In the genomic region with DNA sequence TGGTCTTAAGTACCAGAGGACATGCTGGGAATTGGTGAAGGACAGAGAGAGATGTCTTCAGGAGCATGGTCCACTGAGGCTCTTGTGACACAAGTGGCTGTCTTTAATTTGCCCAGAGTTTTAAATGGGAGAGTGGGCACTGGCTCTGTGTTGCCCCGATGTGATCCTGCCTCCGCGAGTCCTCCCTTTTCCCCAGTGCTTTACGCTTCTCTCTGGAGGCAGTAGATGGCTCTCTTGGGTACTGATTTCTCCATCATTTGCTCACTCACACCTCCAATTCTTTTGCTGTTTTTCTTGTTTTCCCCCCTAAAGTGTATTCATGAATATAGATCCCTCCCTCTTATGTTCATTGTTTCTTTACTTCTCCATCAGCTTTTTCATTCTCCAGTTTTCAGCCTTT, we compare ENCODE assay signal across 20 cellular contexts.
DNase-seq lines count a peak whose midpoint lies in the region; ATAC-seq, FAIRE-seq and TF ChIP-seq lines count a peak whose summit lies in the region.
"Had no signal": no experiment of that assay in that cellular context is flagged by ENCODE, and none has a peak within 500 bp of the region (broad histone marks: within the 10 kb centered on the region; RNA-seq: fewer than 3 reads in every experiment).

No MANE protein-coding gene starts in this region.

- no peak overlapping the region for H2BK20ac ChIP-seq in H1 (ENCODE audit: low read length)

- no peak overlapping the region for H3K56ac ChIP-seq in H1 (replicated peaks; ENCODE audit: insufficient read length, low read depth, low read length)

- no peaks in the 10 kb centered on the region for H3K9me2 ChIP-seq in GM23248 (ENCODE audit: insufficient read depth)
- H3K9me2 ChIP-seq in HCT116 (ENCODE audit: insufficient read depth) = no peaks in the 10 kb centered on the region

- H3K27me3 Mint-ChIP-seq in MCF 10A (ENCODE audit: insufficient read depth, unreplicated experiment) = peaks cover 60% of the 10 kb centered on the region

- no peak overlapping the region for H3K27ac ChIP-seq in A549
- H3K27ac ChIP-seq in GM23248 = no peak overlapping the region
- H3K27ac ChIP-seq in HCT116 (ENCODE audit: low read depth, low read length) = no peak overlapping the region
- H3K27ac ChIP-seq in H1 (ENCODE audit: low read depth, low read length) = no peak overlapping the region
- H3K27ac ChIP-seq in heart left ventricle = no peak overlapping the region
- no peak overlapping the region for H3K27ac ChIP-seq in Peyer's patch
- H3K27ac ChIP-seq: BLaER1, C4-2B had no signal

- H3K18ac ChIP-seq in H1 (ENCODE audit: extremely low read depth, low read length) = no peak overlapping the region

- no peak overlapping the region for H3K23ac ChIP-seq in H1 (ENCODE audit: insufficient read length)

- no peak overlapping the region for H3K4ac ChIP-seq in H1 (replicated peaks; ENCODE audit: insufficient read length, low read depth, low read length)

- TF ChIP-seq CTCF in A549 (IDR thresholded peaks at IDR 0.05) (peak; percentile 15; the same call in 1 of the 3 replicates), HCT116 (IDR thresholded peaks at IDR 0.05 in 2 of 3, conservative IDR thresholded peaks at IDR 0.05 in 1 of 3; ENCODE audit: borderline replicate concordance in 1 of 3, insufficient read depth in 1 of 3, low read depth in 2 of 3, low read length in 2 of 3) (0 out of 6 replicates have a peak, but pooled peaks of 1 of the 3 experiments have one; percentile 4), H1 (IDR thresholded peaks at IDR 0.05; ENCODE audit: control extremely low read depth in 1 of 3, insufficient read depth in 1 of 3, low read depth in 1 of 3, low read length in 3 of 3) (peak in 1 of 3 experiments; percentile 15; a peak in 2 of 4 replicates), heart left ventricle (IDR thresholded peaks at IDR 0.05) (no peak), Peyer's patch (IDR thresholded peaks at IDR 0.05) (no peak), MCF 10A (IDR thresholded peaks at IDR 0.05; ENCODE audit: unreplicated experiment) (no peak)

- no peak overlapping the region for H2BK120ac ChIP-seq in H1 (replicated peaks; ENCODE audit: low read depth, low read length)

- RAD21 ChIA-PET in HCT116 (lab: Charles Lee; ENCODE audit: low non-redundant PET in 1 of 2, low total read pairs in 2 of 2, uncharacterized antibody in 2 of 2, unreplicated experiment in 2 of 2) = no interaction called here

- no peaks in the 10 kb centered on the region for H3K9me3 ChIP-seq in A549
- H3K9me3 ChIP-seq in GM23248 (ENCODE audit: low read depth) = no peaks in the 10 kb centered on the region
- no peaks in the 10 kb centered on the region for H3K9me3 ChIP-seq in HCT116 (ENCODE audit: control insufficient read depth in 1 of 2, insufficient read depth in 1 of 2, low read depth in 1 of 2, low read length in 2 of 2)
- H3K9me3 ChIP-seq in H1 (ENCODE audit: insufficient read depth in 2 of 2, low read depth in 1 of 2, low read length in 1 of 2) = no peaks in the 10 kb centered on the region
- no peaks in the 10 kb centered on the region for H3K9me3 ChIP-seq in heart left ventricle
- H3K9me3 ChIP-seq in Peyer's patch = no peaks in the 10 kb centered on the region
- H3K9me3 ChIP-seq: Caco-2, HAP-1 had no signal

- H3K4me1 ChIP-seq in A549 (no peaks in the 10 kb centered on the region), GM23248 (ENCODE audit: insufficient read depth) (no peaks in the 10 kb centered on the region), HCT116 (ENCODE audit: control insufficient read depth in 1 of 2, insufficient read depth in 2 of 2, low read length in 2 of 2) (no peaks in the 10 kb centered on the region), H1 (replicated peaks in 1 of 4; ENCODE audit: control insufficient read depth in 3 of 4, insufficient read depth in 4 of 4, low read length in 3 of 4) (no peaks in the 10 kb centered on the region), heart left ventricle (no peaks in the 10 kb centered on the region), Peyer's patch (no peaks in the 10 kb centered on the region)
- H3K4me1 ChIP-seq: HAP-1 had no signal

- 49% methylated on average over 4 of the region's 4 CpGs for WGBS in A549 (ENCODE audit: missing lambda C conversion rate)
- 48 to 51% methylated on average over 4 of the region's 4 CpGs for WGBS in GM23248 (ENCODE audit: low coverage in 1 of 2, low lambda C conversion rate in 2 of 2, missing lambda C conversion rate in 2 of 2), 2 experiments
- 93% methylated on average over 4 of the region's 4 CpGs; no CpG with 5 or more reads in 1 of the 2 experiments for WGBS in H1 (ENCODE audit: extremely low coverage in 1 of 2, insufficient coverage in 1 of 2, insufficient read length in 1 of 2, insufficient replicate concordance in 2 of 2, low coverage in 1 of 2, low lambda C conversion rate in 2 of 2, missing lambda C conversion rate in 1 of 2), 2 experiments
- 82 to 92% (median 89%) methylated on average over 4 of the region's 4 CpGs for WGBS in heart left ventricle, 4 donors

- no peak overlapping the region for H4K8ac ChIP-seq in H1 (ENCODE audit: extremely low read depth, insufficient read depth, low read length)

- intact Hi-C loops in HCT116 (cut with micrococcal nuclease) = no loop called here
- intact Hi-C loops in heart left ventricle (cut with DNase I) = loop anchor here in 7 of 10 donors (10.0 kb wide), 5 partner anchors 264 to 894 kb away; no protein-coding TSS in a partner anchor
- intact Hi-C loops in MCF 10A (cut with micrococcal nuclease) = loop anchor here (10.0 kb wide), 2 partner anchors 74 to 594 kb away; no protein-coding TSS in a partner anchor

- H3K36me3 ChIP-seq in GM23248 (ENCODE audit: low read depth) (no peaks in the 10 kb centered on the region), HCT116 (ENCODE audit: control insufficient read depth in 1 of 2, insufficient read depth in 2 of 2, low read length in 2 of 2) (no peaks in the 10 kb centered on the region), H1 (ENCODE audit: control insufficient read depth in 2 of 4, insufficient read depth in 4 of 4, low read length in 3 of 4) (no peaks in the 10 kb centered on the region), heart left ventricle (no peaks in the 10 kb centered on the region), Peyer's patch (no peaks in the 10 kb centered on the region)
- H3K36me3 ChIP-seq: BLaER1, HAP-1 had no signal

- H3K9me3 Mint-ChIP-seq in MCF 10A (ENCODE audit: unreplicated experiment) = no peaks in the 10 kb centered on the region
- H3K9me3 Mint-ChIP-seq: CD8-positive, alpha-beta T cell had no signal

- ATAC-seq in A549 = peak in 1 of 2 experiments; percentile 62; a peak in 2 of 6 replicates
- ATAC-seq in HCT116 = no peak
- ATAC-seq in heart left ventricle = no peak
- ATAC-seq: CD8-positive, alpha-beta T cell had no signal

- H3K4me2 ChIP-seq in A549 (no peak overlapping the region), GM23248 (ENCODE audit: unreplicated experiment) (no peak overlapping the region), HCT116 (ENCODE audit: low read length) (no peak overlapping the region), H1 (ENCODE audit: insufficient read depth in 1 of 2, low read depth in 2 of 2, low read length in 2 of 2) (no peak overlapping the region)
- H3K4me2 ChIP-seq: BLaER1 had no signal

- no peak overlapping the region; the same call in 1 of the 2 replicates for H2BK12ac ChIP-seq in H1 (ENCODE audit: low read depth, low read length)

- H3F3A ChIP-seq in GM23248 (ENCODE audit: insufficient read depth) = no peaks in the 10 kb centered on the region

- no peak overlapping the region for H2BK5ac ChIP-seq in H1 (ENCODE audit: low read depth, low read length)

- no peak overlapping the region for H3K14ac ChIP-seq in H1 (ENCODE audit: insufficient read length)

- peak; percentile 21 to 32; a peak in 2 of 5 replicates for TF ChIP-seq RAD21 in A549 (conservative IDR thresholded peaks at IDR 0.05 in 1 of 2, IDR thresholded peaks at IDR 0.05 in 1 of 2)
- TF ChIP-seq RAD21 in HCT116 (IDR thresholded peaks at IDR 0.05; ENCODE audit: low read depth) = peak; percentile 35; the same call in 1 of the 2 replicates
- peak; percentile 28 to 39; a peak in 3 of 4 replicates for TF ChIP-seq RAD21 in H1 (IDR thresholded peaks at IDR 0.05 in 1 of 2, conservative IDR thresholded peaks at IDR 0.05 in 1 of 2; ENCODE audit: low read depth in 2 of 2, low read length in 2 of 2)

- no peaks in the 10 kb centered on the region for H3K36me3 Mint-ChIP-seq in MCF 10A (ENCODE audit: insufficient read depth, unreplicated experiment)
- H3K36me3 Mint-ChIP-seq: CD4-positive, CD25-positive, alpha-beta regulatory T cell; CD8-positive, alpha-beta T cell had no signal

- DNase-seq in A549 (ENCODE audit: low read depth in 1 of 2, low spot score in 1 of 2) (no peak), GM23248 (peak; percentile 11), HCT116 (ENCODE audit: low read depth, low spot score) (no peak), H1 (ENCODE audit: low read depth in 1 of 2, low spot score in 2 of 2) (no peak), heart left ventricle (no peak), Peyer's patch (no peak), MCF 10A (ENCODE audit: unreplicated experiment) (no peak), putamen (ENCODE audit: low spot score) (no peak)
- DNase-seq: Caco-2; CD4-positive, CD25-positive, alpha-beta regulatory T cell; CD8-positive, alpha-beta T cell; DMS153; DND-41 had no signal

- H4K5ac ChIP-seq in H1 (ENCODE audit: insufficient read length, low read depth, low read length) = no peak overlapping the region

- H2BK15ac ChIP-seq in H1 (ENCODE audit: low read length) = no peak overlapping the region

- POLR2A ChIA-PET in A549 (lab: Yijun Ruan, JAX) (interaction anchor here (0.6 kb wide), 1 partner anchor 10 kb away, joined by 3 read pairs; no protein-coding TSS in a partner anchor), HCT116 (lab: Charles Lee) (no interaction called here), H1 (lab: Charles Lee; ENCODE audit: partially characterized antibody) (interaction anchor here (1.4 kb wide), 1 partner anchor 14 kb away, joined by 4 read pairs; no protein-coding TSS in a partner anchor), MCF 10A (lab: Yijun Ruan, JAX) (interaction anchor here (0.6 kb wide), 1 partner anchor 1844 kb away, joined by 4 read pairs; no protein-coding TSS in a partner anchor)

- H3K27me3 ChIP-seq in GM23248 (replicated peaks; ENCODE audit: insufficient read depth) (peaks cover 21% of the 10 kb centered on the region; the same call in 1 of the 2 replicates), HCT116 (ENCODE audit: insufficient read depth, low read length) (no peaks in the 10 kb centered on the region), H1 (replicated peaks in 1 of 4; ENCODE audit: control insufficient read depth in 3 of 4, extremely low read depth in 1 of 4, insufficient read depth in 3 of 4, low read length in 3 of 4) (no peaks in the 10 kb centered on the region; a peak in 2 of 7 replicates), heart left ventricle (peaks cover 0 to 17% (median 0%) of the 10 kb centered on the region in 9 donors), Peyer's patch (no peaks in the 10 kb centered on the region)
- H3K27me3 ChIP-seq: BLaER1 had no signal

- H3K27ac Mint-ChIP-seq in MCF 10A (ENCODE audit: low read depth, unreplicated experiment) = no peak overlapping the region
- H3K27ac Mint-ChIP-seq: B cell; CD4-positive, CD25-positive, alpha-beta regulatory T cell; CD8-positive, alpha-beta T cell had no signal

- H3K4me1 Mint-ChIP-seq in MCF 10A (ENCODE audit: insufficient read depth, unreplicated experiment) = no peaks in the 10 kb centered on the region
- H3K4me1 Mint-ChIP-seq: B cell; CD4-positive, CD25-positive, alpha-beta regulatory T cell had no signal

- CTCF ChIA-PET in A549 (lab: Yijun Ruan, JAX) (interaction anchor here (0.9 to 10.4 kb wide), 5 partner anchors 7 to 896 kb away, joined by 3 to 70 read pairs (median 8); no protein-coding TSS in a partner anchor), HCT116 (lab: Charles Lee) (interaction anchor here (1.1 to 1.7 kb wide), 2 partner anchors 7 to 711 kb away, joined by 4 read pairs; no protein-coding TSS in a partner anchor), H1 (lab: Charles Lee; ENCODE audit: partially characterized antibody) (interaction anchor here (0.6 to 4.3 kb wide), 6 partner anchors 14 to 566 kb away, joined by 3 to 30 read pairs (median 3); no protein-coding TSS in a partner anchor), MCF 10A (lab: Yijun Ruan, JAX) (interaction anchor here (0.6 to 3.8 kb wide), 6 partner anchors 14 to 896 kb away, joined by 3 to 22 read pairs (median 4); no protein-coding TSS in a partner anchor)

- no peaks in the 10 kb centered on the region for H3K79me1 ChIP-seq in H1 (ENCODE audit: low read depth, low read length)

- H3K4me3 Mint-ChIP-seq in MCF 10A (ENCODE audit: unreplicated experiment) = no peak overlapping the region
- H3K4me3 Mint-ChIP-seq: B cell; CD4-positive, CD25-positive, alpha-beta regulatory T cell; CD8-positive, alpha-beta T cell had no signal

- H2AFZ ChIP-seq in GM23248 (no peak overlapping the region), HCT116 (ENCODE audit: low read depth, low read length, poor library complexity, severe bottlenecking) (no peak overlapping the region), H1 (ENCODE audit: low read length) (no peak overlapping the region)

- no peak for TF ChIP-seq EP300 in A549 (IDR thresholded peaks at IDR 0.05)
- TF ChIP-seq EP300 in H1 (IDR thresholded peaks at IDR 0.05; ENCODE audit: borderline replicate concordance in 1 of 2, low read depth in 2 of 2, low read length in 2 of 2) = no peak

- H4K91ac ChIP-seq in H1 (replicated peaks; ENCODE audit: insufficient read length, low read length) = no peak overlapping the region

- BruUV-seq in HCT116 (replicated peaks; lab: Mats Ljungman, UMichigan) = no TSS peak
- BruUV-seq in MCF 10A (replicated peaks; lab: Mats Ljungman, UMichigan) = no TSS peak

- FAIRE-seq in A549 (lab: Jason Lieb, UNC) (no peak), H1 (lab: Jason Lieb, UNC) (no peak)
- FAIRE-seq: G401.6, GM12892, GM19239 had no signal

- no peak overlapping the region for H2AK5ac ChIP-seq in H1 (ENCODE audit: low read depth, low read length)

- H3K23me2 ChIP-seq in H1 (ENCODE audit: low read depth, low read length) = no peaks in the 10 kb centered on the region; the same call in 1 of the 2 replicates

- in situ Hi-C loops in GM23248 (cut with MboI) = loop anchor here (10.0 kb wide), 2 partner anchors 264 to 894 kb away; no protein-coding TSS in a partner anchor

- H3K9ac ChIP-seq in GM23248 (no peak overlapping the region), HCT116 (ENCODE audit: low read length) (no peak overlapping the region), H1 (replicated peaks in 1 of 4; ENCODE audit: extremely low read depth in 1 of 4, low read depth in 3 of 4, low read length in 3 of 4) (no peak overlapping the region)
- H3K9ac ChIP-seq: BLaER1 had no signal

- H3K79me2 ChIP-seq in GM23248 (ENCODE audit: insufficient read depth) (no peaks in the 10 kb centered on the region), HCT116 (ENCODE audit: insufficient read depth, low read length) (no peaks in the 10 kb centered on the region), H1 (ENCODE audit: control insufficient read depth in 1 of 2, insufficient read depth in 2 of 2, low read length in 2 of 2) (no peaks in the 10 kb centered on the region)

- H4K20me1 ChIP-seq in GM23248 (ENCODE audit: insufficient read depth) (no peaks in the 10 kb centered on the region), HCT116 (ENCODE audit: insufficient read depth) (no peaks in the 10 kb centered on the region), H1 (replicated peaks in 1 of 2; ENCODE audit: control insufficient read depth in 1 of 2, insufficient read depth in 2 of 2, low read length in 2 of 2) (peaks cover 0 to 2% of the 10 kb centered on the region in 2 experiments)
- H4K20me1 ChIP-seq: BLaER1 had no signal

- H3K4me3 ChIP-seq in A549 (no peak overlapping the region), GM23248 (no peak overlapping the region), HCT116 (replicated peaks in 1 of 2; ENCODE audit: low read depth in 1 of 2, low read length in 2 of 2) (no peak overlapping the region), H1 (ENCODE audit: extremely low read depth in 1 of 4, insufficient read depth in 2 of 4, low read depth in 3 of 4, low read length in 4 of 4) (no peak overlapping the region), heart left ventricle (no peak overlapping the region), Peyer's patch (no peak overlapping the region)
- H3K4me3 ChIP-seq: BLaER1, HAP-1 had no signal

- TF ChIP-seq POLR2A in A549 (IDR thresholded peaks at IDR 0.05; ENCODE audit: low read length) (no peak), HCT116 (IDR thresholded peaks at IDR 0.05; ENCODE audit: borderline replicate concordance, extremely low read depth, insufficient read depth, insufficient read length) (no peak), H1 (IDR thresholded peaks at IDR 0.05; ENCODE audit: control extremely low read depth in 1 of 2, low read depth in 2 of 2, low read length in 2 of 2) (no peak), heart left ventricle (IDR thresholded peaks at IDR 0.05) (no peak), Peyer's patch (IDR thresholded peaks at IDR 0.05) (no peak)
